ENCODE assay signal across 1 cellular context in genomic region chr3:196568246-196569002, GRCh38.
TF ChIP-seq lines count a peak whose summit lies in the region.

TSS of gene FBXO45 (plus strand) at chr3:196568660. CDS start at chr3:196568985, 325 bp downstream.
TSS of gene WDR53 (minus strand) at chr3:196568554. CDS start at chr3:196561475, 7,079 bp downstream.

TF ChIP-seq in HepG2, 621 proteins besides CTCF, POLR2A, EP300 and RAD21 (continued from another document):
- TF ChIP-seq ZBTB34 (CRISPR knock-in tag; IDR thresholded peaks at IDR 0.05) (0 out of 2 replicates have a peak, but pooled peaks have one; percentile 35), ARID5B (CRISPR knock-in tag; IDR thresholded peaks at IDR 0.05) (peak; percentile 39; the same call in 1 of the 2 replicates), ZNF883 (CRISPR knock-in tag; IDR thresholded peaks at IDR 0.05; ENCODE audit: not compliant biosample characterization) (peak; percentile 84), SP2 (CRISPR knock-in tag; IDR thresholded peaks at IDR 0.05) (peak; percentile 80), ARHGAP35 (CRISPR knock-in tag; IDR thresholded peaks at IDR 0.05; ENCODE audit: borderline replicate concordance) (no peak), MEIS2 (CRISPR knock-in tag; IDR thresholded peaks at IDR 0.05) (peak; percentile 83), ZNF569 (CRISPR knock-in tag; IDR thresholded peaks at IDR 0.05; ENCODE audit: borderline replicate concordance) (no peak), HHEX (CRISPR knock-in tag; IDR thresholded peaks at IDR 0.05) (no peak), ZNF180 (CRISPR knock-in tag; IDR thresholded peaks at IDR 0.05; ENCODE audit: borderline replicate concordance, low read depth) (no peak), ARNT (IDR thresholded peaks at IDR 0.05) (no peak), ZKSCAN8 (CRISPR knock-in tag; IDR thresholded peaks at IDR 0.05; ENCODE audit: borderline replicate concordance) (no peak), CEBPB (IDR thresholded peaks at IDR 0.05; ENCODE audit: borderline replicate concordance, low read depth, low read length) (no peak), SNAPC5 (CRISPR knock-in tag; IDR thresholded peaks at IDR 0.05; ENCODE audit: borderline replicate concordance) (no peak), TCF7 (IDR thresholded peaks at IDR 0.05; ENCODE audit: low read depth) (no peak), MAX (IDR thresholded peaks at IDR 0.05) (peak; percentile 94), ZNF597 (CRISPR knock-in tag; IDR thresholded peaks at IDR 0.05) (no peak), STAT5B (CRISPR knock-in tag; IDR thresholded peaks at IDR 0.05) (peak; percentile 80), HDAC2 (CRISPR knock-in tag; IDR thresholded peaks at IDR 0.05) (peak; percentile 89), ZNF782 (CRISPR knock-in tag; IDR thresholded peaks at IDR 0.05; ENCODE audit: borderline replicate concordance) (no peak; the same call in 1 of the 2 replicates), ETS1 (CRISPR knock-in tag; IDR thresholded peaks at IDR 0.05) (no peak), ADNP (CRISPR knock-in tag; IDR thresholded peaks at IDR 0.05) (no peak), ZFX (CRISPR knock-in tag; IDR thresholded peaks at IDR 0.05; ENCODE audit: low read depth) (peak; percentile 85), ZBTB8A (CRISPR knock-in tag; IDR thresholded peaks at IDR 0.05; ENCODE audit: borderline replicate concordance, low read depth) (no peak), ZNF484 (CRISPR knock-in tag; IDR thresholded peaks at IDR 0.05; ENCODE audit: borderline replicate concordance, low read depth) (no peak), ZNF224 (CRISPR knock-in tag; IDR thresholded peaks at IDR 0.05) (no peak), CENPT (CRISPR knock-in tag; IDR thresholded peaks at IDR 0.05; ENCODE audit: low read depth) (peak; percentile 60; the same call in 1 of the 2 replicates), ATF4 (CRISPR knock-in tag; IDR thresholded peaks at IDR 0.05) (peak in 1 of 2 experiments; percentile 37; a peak in 1 of 4 replicates), PAXIP1 (CRISPR knock-in tag; conservative IDR thresholded peaks at IDR 0.05) (0 out of 2 replicates have a peak, but pooled peaks have one; percentile 39), DZIP1 (CRISPR knock-in tag; IDR thresholded peaks at IDR 0.05) (no peak), MAZ (IDR thresholded peaks at IDR 0.05; ENCODE audit: borderline replicate concordance, low read depth, low read length) (peak; percentile 83), MAZ (CRISPR knock-in tag; IDR thresholded peaks at IDR 0.05; ENCODE audit: low read depth) (peak; percentile 97), MED13 (CRISPR knock-in tag; IDR thresholded peaks at IDR 0.05) (peak; percentile 54; the same call in 1 of the 2 replicates), SOX6 (IDR thresholded peaks at IDR 0.05) (no peak), SOX6 (CRISPR knock-in tag; IDR thresholded peaks at IDR 0.05) (peak; percentile 35; the same call in 1 of the 2 replicates), GATAD1 (CRISPR knock-in tag; IDR thresholded peaks at IDR 0.05) (peak; percentile 99), SRSF1 (optimal IDR thresholded peaks at IDR 0.05; ENCODE audit: low read depth, low read length) (peak; percentile 38), HBP1 (CRISPR knock-in tag; IDR thresholded peaks at IDR 0.05; ENCODE audit: low read depth) (0 out of 2 replicates have a peak, but pooled peaks have one; percentile 64)
